In the genomic region with DNA sequence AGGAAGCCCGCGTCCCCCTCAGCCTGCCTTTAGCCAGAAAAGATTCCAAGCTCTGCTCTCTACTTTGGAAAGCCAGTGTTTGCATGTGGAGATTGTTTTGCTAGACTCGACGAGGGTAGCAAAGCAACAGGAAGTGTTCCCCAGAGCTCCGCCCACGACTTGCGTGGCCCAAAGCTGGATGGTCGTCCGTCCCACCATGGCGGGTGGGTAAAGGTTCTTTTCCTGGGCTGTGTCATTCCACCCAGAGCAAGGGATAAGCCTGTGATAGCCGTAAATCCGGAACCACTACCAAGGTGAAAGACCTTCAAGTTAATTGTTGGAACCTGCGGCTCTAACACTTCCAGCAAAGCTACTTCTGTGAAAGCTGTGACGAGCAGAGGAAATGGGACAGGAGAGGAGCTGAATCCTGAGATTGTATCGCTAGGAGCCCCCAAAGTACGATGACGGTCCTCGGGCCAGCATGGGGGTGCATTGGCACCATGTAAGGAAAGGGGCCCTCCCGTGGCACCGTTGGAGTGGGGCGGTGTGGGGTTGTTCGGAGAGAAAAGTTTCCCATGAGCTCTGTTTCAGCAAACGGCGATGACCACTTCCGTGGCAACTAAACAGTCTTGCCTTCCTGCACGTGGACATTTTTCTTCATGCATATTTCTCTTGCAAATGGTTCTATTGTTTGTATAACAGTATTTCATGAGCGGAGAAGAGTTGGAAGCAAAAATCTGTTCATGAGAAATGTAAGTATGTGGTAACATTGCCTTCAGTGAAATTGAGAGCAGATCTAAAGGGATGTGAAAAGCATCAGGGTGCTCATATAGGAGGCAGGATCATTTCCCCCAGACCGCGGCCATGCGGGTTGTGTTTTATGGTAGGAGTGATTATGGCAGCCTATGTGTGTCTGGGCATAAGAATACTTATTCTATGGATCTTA, we compare ENCODE assay signal across 8 cellular contexts. TPM values are rescaled to one million over a fixed set of nuclear protein-coding genes. Genes with fewer than 3 reads are reported as not detected.
DNase-seq lines count a peak whose midpoint lies in the region; ATAC-seq and TF ChIP-seq lines count a peak whose summit lies in the region.

No MANE protein-coding gene starts in this region.

- peak overlapping the region in 2 of 4 donors; percentile 53 to 59 for H3K27ac ChIP-seq in gastroesophageal sphincter

- peak overlapping the region; percentile 75 for H3K4me3 Mint-ChIP-seq in activated naive CD8-positive, alpha-beta T cell treated with anti-CD3 and anti-CD28 coated beads for 36 hours
- H3K4me3 Mint-ChIP-seq in natural killer cell treated with Interleukin-12 subunit alpha and Interleukin-12 subunit beta and Interleukin-15 and Interleukin-18, amount 100 ng/mL, for 72 hours: peak overlapping the region; percentile 69

- no peaks in the 10 kb centered on the region for H3K27me3 Mint-ChIP-seq in activated naive CD8-positive, alpha-beta T cell treated with anti-CD3 and anti-CD28 coated beads for 36 hours
- H3K27me3 Mint-ChIP-seq in natural killer cell treated with Interleukin-12 subunit alpha and Interleukin-12 subunit beta and Interleukin-15 and Interleukin-18, amount 100 ng/mL, for 72 hours: no peaks in the 10 kb centered on the region

- H3K4me3 ChIP-seq in gastroesophageal sphincter: peak overlapping the region in 1 of 2 donors; percentile 51

- H3K36me3 ChIP-seq in gastroesophageal sphincter: no peaks in the 10 kb centered on the region

- peaks cover 18% of the 10 kb centered on the region for H3K36me3 Mint-ChIP-seq in activated naive CD8-positive, alpha-beta T cell treated with anti-CD3 and anti-CD28 coated beads for 36 hours
- no peaks in the 10 kb centered on the region for H3K36me3 Mint-ChIP-seq in natural killer cell treated with Interleukin-12 subunit alpha and Interleukin-12 subunit beta and Interleukin-15 and Interleukin-18, amount 100 ng/mL, for 72 hours

- peaks cover 33% of the 10 kb centered on the region for H3K27me3 ChIP-seq in gastroesophageal sphincter

- H3K9me3 Mint-ChIP-seq in activated naive CD8-positive, alpha-beta T cell treated with anti-CD3 and anti-CD28 coated beads for 36 hours: no peaks in the 10 kb centered on the region
- H3K9me3 Mint-ChIP-seq in natural killer cell treated with Interleukin-12 subunit alpha and Interleukin-12 subunit beta and Interleukin-15 and Interleukin-18, amount 100 ng/mL, for 72 hours: no peaks in the 10 kb centered on the region

- TF ChIP-seq POLR2A in gastroesophageal sphincter (IDR thresholded peaks at IDR 0.05): no peak

- peaks cover 0 to 45% (median 6%) of the 10 kb centered on the region in 3 donors for H3K4me1 ChIP-seq in gastroesophageal sphincter

- H3K27ac Mint-ChIP-seq in activated naive CD8-positive, alpha-beta T cell treated with anti-CD3 and anti-CD28 coated beads for 36 hours: peak overlapping the region; percentile 90
- H3K27ac Mint-ChIP-seq in natural killer cell treated with Interleukin-12 subunit alpha and Interleukin-12 subunit beta and Interleukin-15 and Interleukin-18, amount 100 ng/mL, for 72 hours: peak overlapping the region; percentile 48 to 92

- peak; percentile 43 to 64 for ATAC-seq in natural killer cell treated with Interleukin-12 subunit alpha and Interleukin-12 subunit beta and Interleukin-15 and Interleukin-18, amount 100 ng/mL, for 72 hours
- ATAC-seq in GM19452 (IDR thresholded peaks at IDR 0.05; ENCODE audit: unreplicated experiment) (no peak), gastroesophageal sphincter (no peak)

- no peak for TF ChIP-seq EP300 in gastroesophageal sphincter (IDR thresholded peaks at IDR 0.05)

- TF ChIP-seq CTCF in gastroesophageal sphincter (IDR thresholded peaks at IDR 0.05): no peak

- no peaks in the 10 kb centered on the region for H3K9me3 ChIP-seq in gastroesophageal sphincter

- peaks cover 60% of the 10 kb centered on the region for H3K4me1 Mint-ChIP-seq in activated naive CD8-positive, alpha-beta T cell treated with anti-CD3 and anti-CD28 coated beads for 36 hours
- peaks cover 23 to 32% of the 10 kb centered on the region in 2 donors for H3K4me1 Mint-ChIP-seq in natural killer cell treated with Interleukin-12 subunit alpha and Interleukin-12 subunit beta and Interleukin-15 and Interleukin-18, amount 100 ng/mL, for 72 hours (ENCODE audit: low read depth in 2 of 2)

- DNase-seq in DMS114 treated with DMSO at 0.1 percent for 48 hours (lab: John Stamatoyannopoulos, UW; ENCODE audit: unreplicated experiment) (peak; percentile 31), NCI-H1105 (lab: John Stamatoyannopoulos, UW) (peak; percentile 36), anterior cingulate cortex (lab: John Stamatoyannopoulos, UW) (no peak), A172 (ENCODE audit: low spot score) (no peak)
- peak; percentile 46 for DNase-seq in activated naive CD8-positive, alpha-beta T cell treated with anti-CD3 and anti-CD28 coated beads for 36 hours
- no peak for DNase-seq in natural killer cell treated with Interleukin-12 subunit alpha and Interleukin-12 subunit beta and Interleukin-15 and Interleukin-18, amount 100 ng/mL, for 72 hours (ENCODE audit: low spot score)

- WGBS in gastroesophageal sphincter (ENCODE audit: low coverage in 1 of 2), 2 donors: 75 to 93% methylated on average over 16 to 24 of the region's 30 CpGs

RNA-seq across cellular contexts. Expression of gene MX2, which starts 8.3 kb away (rescaled TPM):
- total RNA-seq in activated naive CD8-positive, alpha-beta T cell treated with anti-CD3 and anti-CD28 coated beads for 36 hours: 10 to 100 TPM; 30.2 to 31.3 TPM
- total RNA-seq in natural killer cell treated with Interleukin-12 subunit alpha and Interleukin-12 subunit beta and Interleukin-15 and Interleukin-18, amount 100 ng/mL, for 72 hours: 10 to 100 TPM in 1 of 2 donors, 1 to 10 TPM in 1; 7.9 to 14.1 TPM
- total RNA-seq in gastroesophageal sphincter: 10 to 100 TPM in 2 of 4 donors, 1 to 10 TPM in 2; 7.3 to 16.3 (median 11.2) TPM
- total RNA-seq in A172 (2014; rRNA removed; shearing (Covaris generic)): 9.7 and 13.2 TPM in 2 replicates

RNA-seq across cellular contexts. Expression of gene FAM3B, which starts 53.6 kb away (rescaled TPM):
- total RNA-seq in activated naive CD8-positive, alpha-beta T cell treated with anti-CD3 and anti-CD28 coated beads for 36 hours: not detected
- not detected for total RNA-seq in natural killer cell treated with Interleukin-12 subunit alpha and Interleukin-12 subunit beta and Interleukin-15 and Interleukin-18, amount 100 ng/mL, for 72 hours
- 1 to 10 TPM in 1 of 4 donors, under 1 TPM in 1, not detected in 2; 0.31 to 7.1 TPM for total RNA-seq in gastroesophageal sphincter
- total RNA-seq in A172 (2014; rRNA removed; shearing (Covaris generic)): not detected in 2 replicates

RNA-seq across cellular contexts. Expression of gene MX1, which starts 55.9 kb away (rescaled TPM):
- 100 to 1,000 TPM; 108 to 109 TPM for total RNA-seq in activated naive CD8-positive, alpha-beta T cell treated with anti-CD3 and anti-CD28 coated beads for 36 hours
- total RNA-seq in natural killer cell treated with Interleukin-12 subunit alpha and Interleukin-12 subunit beta and Interleukin-15 and Interleukin-18, amount 100 ng/mL, for 72 hours: 10 to 100 TPM; 10.9 to 19.2 TPM
- 10 to 100 TPM; 20.2 to 40.3 (median 31.5) TPM for total RNA-seq in gastroesophageal sphincter
- total RNA-seq in A172 (2014; rRNA removed; shearing (Covaris generic)): 10.1 and 11.4 TPM in 2 replicates

Comparison
In these comparisons a context has a peak if more than half of its experiments do, and no peak if none do; other contexts are left out.
1. DNase-seq: peak in DMS114 treated with DMSO at 0.1 percent for 48 hours (single experiment), NCI-H1105 (single experiment) and activated naive CD8-positive, alpha-beta T cell treated with anti-CD3 and anti-CD28 coated beads for 36 hours (single experiment); none in natural killer cell treated with Interleukin-12 subunit alpha and Interleukin-12 subunit beta and Interleukin-15 and Interleukin-18, amount 100 ng/mL, for 72 hours (single experiment), anterior cingulate cortex (0 of 58) and A172 (single experiment).
2. ATAC-seq: peak in natural killer cell treated with Interleukin-12 subunit alpha and Interleukin-12 subunit beta and Interleukin-15 and Interleukin-18, amount 100 ng/mL, for 72 hours (2 of 2); none in GM19452 (single experiment) and gastroesophageal sphincter (single experiment).